Comparison of ENCODE assay signal across 12 cellular contexts in the genomic region with DNA sequence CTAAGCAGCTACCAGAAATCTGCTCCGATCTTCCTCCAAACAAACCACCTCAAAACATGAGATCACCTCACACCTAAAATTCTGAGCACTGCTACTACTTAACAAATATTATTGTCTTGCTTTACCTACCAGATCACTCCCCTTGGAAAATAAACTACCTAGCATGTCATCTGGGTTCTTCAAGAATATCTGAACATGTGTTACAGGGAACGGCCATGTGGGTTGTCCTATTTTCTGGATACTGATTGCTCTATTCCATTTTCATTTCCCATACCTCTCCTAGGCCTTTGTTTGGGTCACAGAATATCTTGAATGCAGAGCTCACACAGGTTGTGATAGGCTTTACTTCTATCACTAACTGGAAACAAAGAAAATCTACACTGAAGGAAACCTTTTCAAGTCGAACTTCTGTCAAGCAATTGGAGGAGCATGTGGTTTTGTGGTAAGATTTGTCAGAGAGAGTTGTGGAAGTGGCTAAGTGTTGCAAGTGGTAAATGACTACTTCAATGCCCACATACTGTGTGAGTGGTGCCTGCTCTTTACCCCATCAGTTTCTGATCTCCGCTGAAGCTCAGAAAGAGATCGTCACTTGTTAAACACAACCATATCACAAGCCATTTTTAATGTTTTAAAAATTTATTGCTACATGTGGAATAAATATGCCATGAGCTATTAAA.
A peak's percentile ranks its signal among the peaks of the same experiment; 100 is the strongest.
DNase-seq lines count a peak whose midpoint lies in the region; ATAC-seq, FAIRE-seq and TF ChIP-seq lines count a peak whose summit lies in the region.
"Had no signal": no experiment of that assay in that cellular context is flagged by ENCODE, and none has a peak within 500 bp of the region (broad histone marks: within the 10 kb centered on the region; RNA-seq: fewer than 3 reads in every experiment).

No MANE protein-coding gene starts in this region.

- H3K4me1 ChIP-seq in K562 (replicated peaks in 1 of 2; ENCODE audit: control insufficient read depth in 2 of 2, insufficient read depth in 2 of 2, low read length in 2 of 2) (no peaks in the 10 kb centered on the region), Caco-2 (no peaks in the 10 kb centered on the region)

- H3K4me3 ChIP-seq in K562 (no peak overlapping the region), Caco-2 (ENCODE audit: low read depth, low read length) (no peak overlapping the region)

- POLR2A ChIA-PET in K562 (lab: Yijun Ruan, JAX), result no interaction called here
- POLR2A ChIA-PET in Caco-2 (lab: Charles Lee), result no interaction called here

- H3K27me3 ChIP-seq in K562 (ENCODE audit: control insufficient read depth in 2 of 2, insufficient read depth in 2 of 2, low read length in 2 of 2) (no peaks in the 10 kb centered on the region), Caco-2 (replicated peaks; ENCODE audit: control insufficient read depth, insufficient read depth, low read length) (no peaks in the 10 kb centered on the region)

- no peak for FAIRE-seq in K562 (lab: Jason Lieb, UNC)
- FAIRE-seq: endothelial cell of umbilical vein, kidney had no signal

- no peak for TF ChIP-seq EP300 in K562 (IDR thresholded peaks at IDR 0.05; ENCODE audit: low read length)

- WGBS in K562 (ENCODE audit: insufficient coverage, low coverage, missing lambda C conversion rate), result 57% methylated on average over 4 of the region's 5 CpGs

- no peaks in the 10 kb centered on the region for H4K20me1 ChIP-seq in K562 (replicated peaks; ENCODE audit: control insufficient read depth, insufficient read depth, low read length)

- BruUV-seq in K562 (replicated peaks; lab: Mats Ljungman, UMichigan), result no TSS peak
- BruUV-seq in Caco-2 (replicated peaks; lab: Mats Ljungman, UMichigan), result no TSS peak

- intact Hi-C loops in K562 (cut with micrococcal nuclease), result no loop called here
- intact Hi-C loops in Caco-2 (cut with micrococcal nuclease; ENCODE audit: unreplicated experiment), result no loop called here

- no peaks in the 10 kb centered on the region for H3K9me1 ChIP-seq in K562 (ENCODE audit: control insufficient read depth, insufficient read depth, low read length)

- peaks cover 7% of the 10 kb centered on the region for H3K4me1 Mint-ChIP-seq in stimulated activated naive CD8-positive, alpha-beta T cell treated with anti-CD3 and anti-CD28 coated beads, Interleukin-15, amount 100 ng/mL, for 72 hours
- no peaks in the 10 kb centered on the region for H3K4me1 Mint-ChIP-seq in Caco-2 (ENCODE audit: low read depth, unreplicated experiment)

- no peak overlapping the region for H3K27ac Mint-ChIP-seq in activated naive CD4-positive, alpha-beta T cell treated with anti-CD3 and anti-CD28 coated beads, Interleukin-2, amount 50 U/mL, for 72 hours
- no peak overlapping the region for H3K27ac Mint-ChIP-seq in stimulated activated naive CD8-positive, alpha-beta T cell treated with anti-CD3 and anti-CD28 coated beads, Interleukin-15, amount 100 ng/mL, for 72 hours
- H3K27ac Mint-ChIP-seq in Caco-2 (ENCODE audit: unreplicated experiment), result no peak overlapping the region

- no peaks in the 10 kb centered on the region for H3K36me3 Mint-ChIP-seq in activated naive CD4-positive, alpha-beta T cell treated with anti-CD3 and anti-CD28 coated beads, Interleukin-2, amount 50 U/mL, for 72 hours
- no peaks in the 10 kb centered on the region for H3K36me3 Mint-ChIP-seq in Caco-2 (ENCODE audit: insufficient read depth, unreplicated experiment)

- H2AFZ ChIP-seq in K562 (ENCODE audit: low read depth, low read length), result peak overlapping the region; percentile 40

- TF ChIP-seq CTCF in K562 (IDR thresholded peaks at IDR 0.05 in 2 of 3, conservative IDR thresholded peaks at IDR 0.05 in 1 of 3; ENCODE audit: insufficient read depth in 2 of 3, low read depth in 1 of 3, low read length in 3 of 3), result no peak
- TF ChIP-seq CTCF in Caco-2 (IDR thresholded peaks at IDR 0.05; ENCODE audit: insufficient read depth in 1 of 2, low read depth in 1 of 2, low read length in 1 of 2, severe bottlenecking in 1 of 2, unreplicated experiment in 1 of 2), result no peak

- in situ Hi-C loops in K562 (cut with MboI), result no loop called here

- ATAC-seq in activated naive CD4-positive, alpha-beta T cell treated with anti-CD3 and anti-CD28 coated beads, Interleukin-2, amount 50 U/mL, for 72 hours, result peak; percentile 81 to 93
- ATAC-seq in K562, result no peak
- ATAC-seq in stimulated activated naive CD8-positive, alpha-beta T cell treated with anti-CD3 and anti-CD28 coated beads, Interleukin-15, amount 100 ng/mL, for 72 hours, result peak; percentile 99
- no peak for ATAC-seq in HG02885 (IDR thresholded peaks at IDR 0.05; ENCODE audit: poor library complexity, unreplicated experiment)
- no peak for ATAC-seq in GM21526 (IDR thresholded peaks at IDR 0.05; ENCODE audit: low FRiP score, unreplicated experiment)

- DNase-seq in activated naive CD4-positive, alpha-beta T cell treated with anti-CD3 and anti-CD28 coated beads, Interleukin-2, amount 50 U/mL, for 72 hours (ENCODE audit: low spot score in 2 of 2), result no peak
- DNase-seq in activated naive CD4-positive, alpha-beta T cell (lab: John Stamatoyannopoulos, UW), result no peak
- DNase-seq in NOMO-1 treated with DMSO at 0.1 percent for 48 hours (lab: John Stamatoyannopoulos, UW; ENCODE audit: unreplicated experiment) (peak; percentile 98), K562 (ENCODE audit: extremely low read depth in 1 of 4, low spot score in 3 of 4) (no peak), Caco-2 (no peak)
- DNase-seq in stimulated activated naive CD8-positive, alpha-beta T cell treated with anti-CD3 and anti-CD28 coated beads, Interleukin-15, amount 100 ng/mL, for 72 hours, result peak; percentile 12 to 59
- DNase-seq: kidney, NCI-H2081, SK-N-SH had no signal

- no peak for TF ChIP-seq POLR2A in K562 (conservative IDR thresholded peaks at IDR 0.05)

- no peak overlapping the region for H3K4me3 Mint-ChIP-seq in stimulated activated naive CD8-positive, alpha-beta T cell treated with anti-CD3 and anti-CD28 coated beads, Interleukin-15, amount 100 ng/mL, for 72 hours
- H3K4me3 Mint-ChIP-seq in Caco-2 (ENCODE audit: unreplicated experiment), result no peak overlapping the region

- no peak overlapping the region for H3K27ac ChIP-seq in K562 (ENCODE audit: extremely low read depth, low read depth, low read length)

- CTCF ChIA-PET in K562 (lab: Yijun Ruan, JAX; ENCODE audit: low intra/inter-chr PET ratio), result no interaction called here
- CTCF ChIA-PET in Caco-2 (lab: Charles Lee), result no interaction called here

- H3K4me2 ChIP-seq in K562 (ENCODE audit: insufficient read depth, low read length), result no peak overlapping the region
- H3K4me2 ChIP-seq: SK-N-SH had no signal

- H3K79me2 ChIP-seq in K562 (ENCODE audit: control insufficient read depth, insufficient read depth, low read length), result no peaks in the 10 kb centered on the region

- no peaks in the 10 kb centered on the region for H3K9me3 ChIP-seq in K562 (replicated peaks; ENCODE audit: control insufficient read depth, insufficient read depth, low read depth, low read length)
- no peaks in the 10 kb centered on the region for H3K9me3 ChIP-seq in Caco-2
- H3K9me3 ChIP-seq: SK-N-SH had no signal

- H3K27me3 Mint-ChIP-seq in stimulated activated naive CD8-positive, alpha-beta T cell treated with anti-CD3 and anti-CD28 coated beads, Interleukin-15, amount 100 ng/mL, for 72 hours, result peaks cover 38% of the 10 kb centered on the region
- H3K27me3 Mint-ChIP-seq in Caco-2 (ENCODE audit: insufficient read depth, unreplicated experiment), result no peaks in the 10 kb centered on the region

- H3K36me3 ChIP-seq in K562 (ENCODE audit: control insufficient read depth, insufficient read depth, low read length), result no peaks in the 10 kb centered on the region
- no peaks in the 10 kb centered on the region for H3K36me3 ChIP-seq in Caco-2 (ENCODE audit: control insufficient read depth, insufficient read depth, low read length)

- TF ChIP-seq RAD21 in K562 (CRISPR knock-in tag; conservative IDR thresholded peaks at IDR 0.05 in 1 of 2, IDR thresholded peaks at IDR 0.05 in 1 of 2), result no peak

- no peak overlapping the region for H3K9ac ChIP-seq in K562 (ENCODE audit: insufficient read depth in 1 of 2, low read depth in 2 of 2, low read length in 2 of 2)
- H3K9ac ChIP-seq: SK-N-SH had no signal

- peaks cover 11 to 14% of the 10 kb centered on the region in 2 donors for H3K9me3 Mint-ChIP-seq in activated naive CD4-positive, alpha-beta T cell treated with anti-CD3 and anti-CD28 coated beads, Interleukin-2, amount 50 U/mL, for 72 hours
- H3K9me3 Mint-ChIP-seq in stimulated activated naive CD8-positive, alpha-beta T cell treated with anti-CD3 and anti-CD28 coated beads, Interleukin-15, amount 100 ng/mL, for 72 hours, result peaks cover 0 to 4% of the 10 kb centered on the region in 2 donors
- H3K9me3 Mint-ChIP-seq in Caco-2 (ENCODE audit: unreplicated experiment), result no peaks in the 10 kb centered on the region

TF ChIP-seq in K562, 482 proteins besides CTCF, POLR2A, EP300 and RAD21 (continues in another document):
- TF ChIP-seq U2AF1 (optimal IDR thresholded peaks at IDR 0.05; ENCODE audit: low read depth, low read length), result no peak

Comparison
In these comparisons a context has a peak if more than half of its experiments do, and no peak if none do; other contexts are left out.
1. ATAC-seq: peak in activated naive CD4-positive, alpha-beta T cell treated with anti-CD3 and anti-CD28 coated beads, Interleukin-2, amount 50 U/mL, for 72 hours (2 of 2) and stimulated activated naive CD8-positive, alpha-beta T cell treated with anti-CD3 and anti-CD28 coated beads, Interleukin-15, amount 100 ng/mL, for 72 hours (single experiment); none in K562 (single experiment), HG02885 (single experiment) and GM21526 (single experiment).
2. DNase-seq: peak in NOMO-1 treated with DMSO at 0.1 percent for 48 hours (single experiment) and stimulated activated naive CD8-positive, alpha-beta T cell treated with anti-CD3 and anti-CD28 coated beads, Interleukin-15, amount 100 ng/mL, for 72 hours (2 of 2); none in activated naive CD4-positive, alpha-beta T cell treated with anti-CD3 and anti-CD28 coated beads, Interleukin-2, amount 50 U/mL, for 72 hours (0 of 2), activated naive CD4-positive, alpha-beta T cell (0 of 4), K562 (0 of 4) and Caco-2 (0 of 2).